In the genomic region with DNA sequence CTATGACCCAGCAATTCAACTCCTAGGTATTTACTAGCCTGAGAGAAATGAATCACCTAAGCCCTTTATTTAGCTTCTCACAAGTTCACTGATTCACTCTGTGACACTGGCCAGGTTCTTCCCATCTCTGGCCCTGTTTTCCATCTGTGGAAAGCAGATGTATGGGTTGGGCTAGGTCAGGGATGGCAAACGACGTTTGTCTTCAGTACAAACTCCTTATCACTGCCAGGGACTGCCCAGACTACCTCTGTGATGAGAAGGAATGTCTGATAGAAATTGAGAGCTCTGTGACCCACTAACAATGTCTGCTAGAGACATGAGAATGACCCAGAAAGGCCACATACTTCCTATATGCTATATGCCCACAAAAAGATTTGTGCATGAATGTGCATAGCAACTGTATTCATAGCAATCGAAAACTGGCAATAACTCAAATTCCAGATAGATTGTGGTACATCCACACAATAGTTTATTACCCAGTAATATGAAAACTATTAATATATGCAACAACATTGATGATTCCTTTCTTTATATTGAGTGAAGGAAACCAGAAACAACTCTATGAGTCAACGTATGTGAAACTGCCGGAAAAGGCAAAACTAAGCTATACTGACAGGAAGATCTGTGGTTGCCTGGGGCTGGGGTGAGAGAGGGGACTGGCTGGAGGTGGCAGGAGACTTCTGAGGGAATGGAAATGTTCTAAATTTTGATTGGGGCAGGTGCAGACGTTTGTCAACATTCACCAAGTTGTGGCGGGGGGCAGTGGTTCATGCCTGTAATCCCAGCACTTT, we compare ENCODE assay signal across 8 cellular contexts. TPM values are rescaled to one million over a fixed set of nuclear protein-coding genes. Genes with fewer than 3 reads are reported as not detected.
DNase-seq lines count a peak whose midpoint lies in the region; ATAC-seq and TF ChIP-seq lines count a peak whose summit lies in the region.

No MANE protein-coding gene starts in this region.

- peaks cover 37 to 45% (median 42%) of the 10 kb centered on the region in 3 donors for H3K4me1 Mint-ChIP-seq in IgD-negative memory B cell

- peak overlapping the region in 2 of 3 donors; percentile 1 to 54 for H3K27ac Mint-ChIP-seq in IgD-negative memory B cell

- no peak for TF ChIP-seq POLR2A in prostate gland (IDR thresholded peaks at IDR 0.05)

- H3K4me3 ChIP-seq in prostate gland = no peak overlapping the region

- H3K4me3 Mint-ChIP-seq in IgD-negative memory B cell = peak overlapping the region in 2 of 4 donors; percentile 34 to 89

- peak; percentile 40 for ATAC-seq in GM18870 (IDR thresholded peaks at IDR 0.05; ENCODE audit: unreplicated experiment)
- ATAC-seq in GM19397 (IDR thresholded peaks at IDR 0.05; ENCODE audit: unreplicated experiment) = no peak

- no peaks in the 10 kb centered on the region for H3K36me3 ChIP-seq in prostate gland

- no peaks in the 10 kb centered on the region for H3K27me3 Mint-ChIP-seq in IgD-negative memory B cell

- no peaks in the 10 kb centered on the region for H3K9me3 Mint-ChIP-seq in IgD-negative memory B cell

- 68% methylated on average over 7 of the region's 7 CpGs for WGBS in prostate gland

- H3K27me3 ChIP-seq in prostate gland (replicated peaks; ENCODE audit: insufficient read depth) = no peaks in the 10 kb centered on the region

- TF ChIP-seq CTCF in prostate gland (IDR thresholded peaks at IDR 0.05) = no peak

- H3K27ac ChIP-seq in prostate gland = no peak overlapping the region

- intact Hi-C loops in prostate gland (cut with DNase I) = no loop called here

- no peaks in the 10 kb centered on the region for H3K9me3 ChIP-seq in prostate gland

- DNase-seq in activated CD8-positive, alpha-beta memory T cell treated with anti-CD3 and anti-CD28 coated beads, Interleukin-2, amount 50 U/mL, for 48 hours = peak; percentile 74
- DNase-seq in islet precursor cell (peak; percentile 90), NCI-H2107 (lab: John Stamatoyannopoulos, UW) (no peak), prostate gland (ENCODE audit: low spot score) (no peak), NCI-H1092 treated with DMSO at 0.1 percent for 48 hours (lab: John Stamatoyannopoulos, UW) (no peak)

- no peaks in the 10 kb centered on the region for H3K36me3 Mint-ChIP-seq in IgD-negative memory B cell

- H3K4me1 ChIP-seq in prostate gland (replicated peaks) = no peaks in the 10 kb centered on the region

RNA-seq across cellular contexts. Expression of a gene that starts 32.0 kb away (rescaled TPM):
- polyA plus RNA-seq in IgD-negative memory B cell = 45.1 TPM
- 1 to 10 TPM; 1.9 to 8.1 TPM for total RNA-seq in prostate gland

RNA-seq across cellular contexts. Expression of a gene that starts 44.7 kb away (rescaled TPM):
- polyA plus RNA-seq in IgD-negative memory B cell = 0.81 TPM
- 10 to 100 TPM in 1 of 2 donors, not detected in 1; 14.4 TPM for total RNA-seq in prostate gland

Comparison
In these comparisons a context has a peak if more than half of its experiments do, and no peak if none do; other contexts are left out.
1. DNase-seq: peak in activated CD8-positive, alpha-beta memory T cell treated with anti-CD3 and anti-CD28 coated beads, Interleukin-2, amount 50 U/mL, for 48 hours (single experiment) and islet precursor cell (single experiment); none in NCI-H2107 (single experiment), prostate gland (single experiment) and NCI-H1092 treated with DMSO at 0.1 percent for 48 hours (single experiment).